In the genomic region with DNA sequence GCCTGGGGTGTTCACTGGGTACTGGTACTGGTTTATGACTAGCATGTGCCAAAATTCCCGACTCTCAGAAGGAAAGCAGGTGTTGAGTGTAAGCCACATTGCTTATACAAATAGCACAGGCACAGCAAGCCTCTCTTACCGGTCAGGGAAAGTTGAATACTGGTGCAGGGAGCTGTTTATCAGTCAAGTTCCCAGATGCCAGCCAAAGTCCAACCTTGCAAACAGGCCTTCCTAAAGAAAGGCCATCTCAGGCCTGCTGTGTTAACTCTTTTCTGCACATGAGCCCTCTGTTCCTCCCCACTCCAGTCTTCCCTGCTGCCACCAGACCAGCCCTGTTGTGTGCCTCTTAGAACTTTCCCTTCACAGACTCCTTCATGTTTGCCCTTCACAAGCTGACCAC, we compare ENCODE assay signal across 25 cellular contexts. TPM values are rescaled to one million over a fixed set of nuclear protein-coding genes. Genes with fewer than 3 reads are reported as not detected.
DNase-seq lines count a peak whose midpoint lies in the region; ATAC-seq, FAIRE-seq and TF ChIP-seq lines count a peak whose summit lies in the region.
"Had no signal": no experiment of that assay in that cellular context is flagged by ENCODE, and none has a peak within 500 bp of the region (broad histone marks: within the 10 kb centered on the region; RNA-seq: fewer than 3 reads in every experiment).

No MANE protein-coding gene starts in this region.

- CTCF ChIA-PET in HepG2 (lab: Yijun Ruan, JAX; ENCODE audit: low intra/inter-chr PET ratio, low total read pairs), result no interaction called here

- WGBS in body of pancreas, 2 donors, result 15% methylated on average over 2 of the region's 2 CpGs
- 8% methylated on average over 2 of the region's 2 CpGs for WGBS in HepG2 (ENCODE audit: low lambda C conversion rate)
- WGBS in small intestine, 3 donors, result 17 to 51% (median 30%) methylated on average over 2 of the region's 2 CpGs

- no peaks in the 10 kb centered on the region for H4K20me1 ChIP-seq in HepG2 (ENCODE audit: insufficient read depth, low read length)

- intact Hi-C loops in Right ventricle myocardium inferior (cut with DNase I) (no loop called here), cardiac septum (cut with DNase I) (no loop called here), body of pancreas (cut with DNase I) (no loop called here), HepG2 (cut with micrococcal nuclease; ENCODE audit: unreplicated experiment) (no loop called here)

- ATAC-seq in Right ventricle myocardium inferior, result peak; percentile 39
- peak; percentile 35 for ATAC-seq in body of pancreas
- peak; percentile 92 for ATAC-seq in HepG2
- no peak for ATAC-seq in HG03354 (IDR thresholded peaks at IDR 0.05; ENCODE audit: poor library complexity, severe bottlenecking, unreplicated experiment)
- ATAC-seq in GM21737 (IDR thresholded peaks at IDR 0.05; ENCODE audit: unreplicated experiment), result no peak
- ATAC-seq: GM23338 had no signal

- peaks cover 0 to 15% of the 10 kb centered on the region in 2 donors for H3K36me3 ChIP-seq in body of pancreas (replicated peaks in 1 of 2; ENCODE audit: insufficient read depth in 1 of 2, low read depth in 2 of 2)
- peaks cover 10 to 46% of the 10 kb centered on the region in 2 experiments; a peak in 4 of 5 replicates for H3K36me3 ChIP-seq in HepG2 (replicated peaks in 1 of 2; ENCODE audit: control insufficient read depth in 1 of 2, insufficient read depth in 2 of 2, low read length in 2 of 2)
- peaks cover 3 to 5% of the 10 kb centered on the region in 2 donors for H3K36me3 ChIP-seq in small intestine (ENCODE audit: control insufficient read depth in 2 of 2, insufficient read depth in 2 of 2, low read length in 2 of 2)

- H3K4me3 ChIP-seq in body of pancreas, result no peak overlapping the region
- H3K4me3 ChIP-seq in HepG2 (replicated peaks in 1 of 3; ENCODE audit: insufficient read depth in 1 of 3, low read depth in 2 of 3, low read length in 3 of 3), result no peak overlapping the region
- H3K4me3 ChIP-seq in small intestine (ENCODE audit: low read depth in 1 of 2, low read length in 2 of 2), result no peak overlapping the region
- H3K4me3 ChIP-seq: BLaER1 treated with 17β-estradiol and CSF1 and Interleukin-3, amounts not matched to agents 10 nM and 100 nM; GM23338; HAP-1 had no signal

- no peak overlapping the region for H3K9ac ChIP-seq in HepG2 (ENCODE audit: insufficient read depth, low read depth, low read length)
- H3K9ac ChIP-seq: BLaER1 treated with 17β-estradiol and CSF1 and Interleukin-3, amounts not matched to agents 10 nM and 100 nM had no signal

- H2AFZ ChIP-seq in HepG2 (ENCODE audit: low read length), result no peak overlapping the region
- H2AFZ ChIP-seq: GM23338 had no signal

- H3K27ac ChIP-seq in body of pancreas (peak overlapping the region in 2 of 4 donors; percentile 8 to 35), HepG2 (ENCODE audit: extremely low read length, insufficient read depth, low read length) (peak overlapping the region; percentile 26), small intestine (ENCODE audit: low read depth in 1 of 2, low read length in 1 of 2) (no peak overlapping the region)
- H3K27ac ChIP-seq: 22Rv1; BLaER1 treated with 17β-estradiol and CSF1 and Interleukin-3, amounts not matched to agents 10 nM and 100 nM had no signal

- H3K4me1 ChIP-seq in body of pancreas (peaks cover 10% of the 10 kb centered on the region), HepG2 (ENCODE audit: insufficient read depth, low read length) (peaks cover 16% of the 10 kb centered on the region), small intestine (ENCODE audit: control insufficient read depth in 2 of 2, insufficient read depth in 1 of 2, low read depth in 1 of 2, low read length in 1 of 2) (no peaks in the 10 kb centered on the region)
- H3K4me1 ChIP-seq: HAP-1 had no signal

- peak; percentile 81 for FAIRE-seq in HepG2 (lab: Jason Lieb, UNC)
- FAIRE-seq in small intestine (lab: Jason Lieb, UNC), result no peak
- FAIRE-seq: G401.6, GM12892, HTR-8/SVneo, RCC 7860 had no signal

- POLR2A ChIA-PET in HepG2 (lab: Yijun Ruan, JAX), result interaction anchor here (0.6 kb wide), 1 partner anchor 189 kb away, joined by 4 read pairs; no protein-coding TSS in a partner anchor

- no peak for DNase-seq in Right ventricle myocardium inferior (ENCODE audit: missing footprints)
- DNase-seq in cardiac septum (ENCODE audit: low spot score), result no peak
- peak; percentile 12 to 59 (median 38) for DNase-seq in body of pancreas
- DNase-seq in HepG2 (ENCODE audit: low spot score), result peak; percentile 27
- DNase-seq in small intestine, result peak; percentile 79
- DNase-seq in NK-92 treated with Interleukin-12 subunit alpha and Interleukin-12 subunit beta, amount 100 ng/mL, for 24 hours (lab: John Stamatoyannopoulos, UW), result no peak
- DNase-seq: CD8-positive, alpha-beta memory T cell; MV-4-11; NCI-H1105 treated with DMSO at 0.1 percent for 48 hours; NCI-H2029 treated with DMSO at 0.1 percent for 48 hours; NCI-H226; NCI-H510A treated with DMSO at 0.1 percent for 48 hours; NCI-H774; OCI-M1; SHP77 had no signal

- in situ Hi-C loops in HepG2 (cut with HindIII; ENCODE audit: extremely low pct_ligation_motif_present, low pct_unique_long_range_greater_than_20kb), result no loop called here

- no peaks in the 10 kb centered on the region for H3K79me2 ChIP-seq in HepG2 (ENCODE audit: insufficient read depth, low read length)

- BruUV-seq in HepG2 (replicated peaks; lab: Mats Ljungman, UMichigan), result no TSS peak

- no peaks in the 10 kb centered on the region for H3K27me3 ChIP-seq in body of pancreas
- H3K27me3 ChIP-seq in HepG2 (ENCODE audit: control insufficient read depth in 1 of 2, insufficient read depth in 2 of 2, low read length in 2 of 2), result no peaks in the 10 kb centered on the region
- H3K27me3 ChIP-seq in small intestine (ENCODE audit: control insufficient read depth in 2 of 2, insufficient read depth in 2 of 2, low read length in 2 of 2), result no peaks in the 10 kb centered on the region
- H3K27me3 ChIP-seq: BLaER1 treated with 17β-estradiol and CSF1 and Interleukin-3, amounts not matched to agents 10 nM and 100 nM had no signal

- TF ChIP-seq RAD21 in HepG2 (CRISPR knock-in tag; IDR thresholded peaks at IDR 0.05), result no peak

- TF ChIP-seq EP300 in HepG2 (IDR thresholded peaks at IDR 0.05; ENCODE audit: low read depth in 2 of 2, low read length in 2 of 2) (no peak), HepG2 (CRISPR knock-in tag; IDR thresholded peaks at IDR 0.05; ENCODE audit: borderline replicate concordance) (no peak)

- TF ChIP-seq POLR2A in body of pancreas (IDR thresholded peaks at IDR 0.05) (no peak), HepG2 (IDR thresholded peaks at IDR 0.05; ENCODE audit: insufficient read depth in 1 of 2, low read depth in 2 of 2, low read length in 2 of 2) (no peak)

- peak overlapping the region; percentile 32 for H3K4me2 ChIP-seq in HepG2 (ENCODE audit: low read depth, low read length)
- H3K4me2 ChIP-seq: BLaER1 treated with 17β-estradiol and CSF1 and Interleukin-3, amounts not matched to agents 10 nM and 100 nM; GM23338 had no signal

- H3K9me3 ChIP-seq in body of pancreas (no peaks in the 10 kb centered on the region), HepG2 (ENCODE audit: low read length) (no peaks in the 10 kb centered on the region), small intestine (ENCODE audit: control insufficient read depth, low read depth) (no peaks in the 10 kb centered on the region)
- H3K9me3 ChIP-seq: BLaER1 treated with 17β-estradiol and CSF1 and Interleukin-3, amounts not matched to agents 10 nM and 100 nM; HAP-1 had no signal

- no peak for TF ChIP-seq CTCF in body of pancreas (IDR thresholded peaks at IDR 0.05)
- TF ChIP-seq CTCF in HepG2 (CRISPR knock-in tag; IDR thresholded peaks at IDR 0.05), result no peak

TF ChIP-seq in HepG2, 621 proteins besides CTCF, POLR2A, EP300 and RAD21 (continues in another document):
- no peak for TF ChIP-seq ZMAT3 (CRISPR knock-in tag; conservative IDR thresholded peaks at IDR 0.05)

RNA-seq across cellular contexts. Expression of gene PKD2, which starts 34.2 kb away (rescaled TPM):
- total RNA-seq in Right ventricle myocardium inferior (12.3 TPM), cardiac septum (25.1 TPM), body of pancreas (10 to 100 TPM; 29.8 to 33.6 TPM), HepG2 (2016; rRNA removed; fragmentation: Illumina TruSeq; extraction: Trizol) (4.6 and 9.1 TPM in 2 replicates)
- 7.4 TPM in 2 replicates for total RNA-seq in HepG2 (2016; cell fraction: cytosol; rRNA removed; fragmentation: Illumina TruSeq; extraction: Trizol; ENCODE audit: low read depth)
- 5.6 and 10.8 TPM in 2 replicates for total RNA-seq in HepG2 (2016; cell fraction: insoluble cytoplasmic fraction; rRNA removed; fragmentation: Illumina TruSeq; extraction: Trizol)
- 3.7 and 5.3 TPM in 2 replicates for total RNA-seq in HepG2 (2016; cell fraction: membrane; rRNA removed; fragmentation: Illumina TruSeq; extraction: Trizol)
- total RNA-seq in HepG2 (2016; cell fraction: nucleus; rRNA removed; fragmentation: Illumina TruSeq; extraction: Trizol), result 16.9 and 18.7 TPM in 2 replicates
- polyA plus RNA-seq in HepG2 (2011; rRNA removed) (5.3 and 5.6 TPM in 2 replicates), small intestine (1 to 10 TPM; 2.4 to 7.1 (median 3.1) TPM)
- polyA plus RNA-seq in HepG2 (2011; cell fraction: cytosol; rRNA removed), result 1.5 and 2.1 TPM in 2 replicates
- polyA plus RNA-seq in HepG2 (2011; cell fraction: nucleus; rRNA removed), result 10.9 and 16.0 TPM in 2 replicates
- 2.9 and 3.0 TPM in 2 replicates for polyA plus RNA-seq in HepG2 (2012)
- polyA plus RNA-seq in HepG2 (2016; cell fraction: cytosol; fragmentation: Illumina TruSeq; extraction: Trizol; ENCODE audit: low read depth), result 0.50 and 0.62 TPM in 2 replicates
- 3.5 and 3.6 TPM in 2 replicates for polyA plus RNA-seq in HepG2 (2016; cell fraction: insoluble cytoplasmic fraction; fragmentation: Illumina TruSeq; extraction: Trizol; ENCODE audit: low read depth)
- polyA plus RNA-seq in HepG2 (2016; cell fraction: membrane; fragmentation: Illumina TruSeq; extraction: Trizol; ENCODE audit: low read depth), result 1.1 and 1.4 TPM in 2 replicates
- 28.6 and 32.6 TPM in 2 replicates for polyA plus RNA-seq in HepG2 (2016; cell fraction: nucleus; fragmentation: Illumina TruSeq; extraction: Trizol; ENCODE audit: insufficient read depth, low read depth)
- polyA minus RNA-seq in HepG2 (2011; rRNA and poly(A)+ RNA removed; ENCODE audit: low replicate concordance), result 8.0 and 11.0 TPM in 2 replicates
- polyA minus RNA-seq in HepG2 (2011; cell fraction: cytosol; rRNA and poly(A)+ RNA removed), result 2.7 and 4.8 TPM in 2 replicates
- polyA minus RNA-seq in HepG2 (2011; cell fraction: nucleus; rRNA and poly(A)+ RNA removed), result 24.5 and 25.1 TPM in 2 replicates

Comparison
In these comparisons a context has a peak if more than half of its experiments do, and no peak if none do; other contexts are left out.
1. ATAC-seq: peak in Right ventricle myocardium inferior (single experiment), body of pancreas (single experiment) and HepG2 (single experiment); none in HG03354 (single experiment) and GM21737 (single experiment).
2. DNase-seq: peak in body of pancreas (4 of 4), HepG2 (single experiment) and small intestine (single experiment); none in Right ventricle myocardium inferior (single experiment), cardiac septum (single experiment) and NK-92 treated with Interleukin-12 subunit alpha and Interleukin-12 subunit beta, amount 100 ng/mL, for 24 hours (single experiment).